ENCODE assay signal across 8 cellular contexts in the genomic region with DNA sequence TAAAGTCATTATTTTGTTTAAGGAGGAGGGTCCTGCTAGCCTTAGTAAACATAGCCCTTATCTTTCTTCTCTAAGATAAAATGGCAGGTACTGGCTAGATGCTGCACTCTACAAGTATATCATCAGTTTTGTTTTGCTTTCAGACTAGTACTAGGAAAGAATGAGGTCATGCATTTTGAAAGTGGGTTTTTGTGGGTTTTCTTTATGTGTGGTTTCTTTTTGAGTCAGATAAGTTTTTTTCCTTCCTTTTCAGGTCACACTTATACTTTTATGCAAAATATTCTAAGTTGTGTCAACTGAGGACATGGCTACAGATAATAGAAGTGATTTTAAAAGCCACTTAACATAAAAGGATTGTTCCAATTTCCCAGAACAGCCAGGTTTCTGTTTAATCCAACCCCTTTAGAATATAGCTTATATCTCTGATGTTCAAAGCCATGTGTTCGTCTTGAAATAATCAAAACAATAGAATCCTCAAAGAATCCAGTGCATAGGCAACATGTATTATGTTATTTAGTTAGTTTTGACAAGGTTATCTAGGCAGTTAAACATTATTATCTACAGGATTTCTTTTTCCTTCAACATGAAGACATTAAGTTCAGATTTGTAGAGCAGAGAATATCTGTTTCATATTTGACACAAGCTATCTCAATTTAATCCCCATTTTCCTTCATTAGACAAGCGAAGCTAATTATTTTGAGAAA.
DNase-seq lines count a peak whose midpoint lies in the region; ATAC-seq and TF ChIP-seq lines count a peak whose summit lies in the region.

No MANE protein-coding gene starts in this region.

- in situ Hi-C loops in IMR-90 (cut with MboI; ENCODE audit: low sequenced_read_pairs), result no loop called here

- H2AK9ac ChIP-seq in IMR-90 (replicated peaks; ENCODE audit: low read depth, low read length, poor library complexity), result no peak overlapping the region

- no peak overlapping the region for H4K8ac ChIP-seq in IMR-90 (ENCODE audit: low read depth in 2 of 2, low read length in 2 of 2)

- dilution Hi-C loops in IMR-90 (cut with HindIII; ENCODE audit: low sequenced_read_pairs, unreplicated experiment), result no loop called here

- no peak overlapping the region for H4K5ac ChIP-seq in IMR-90 (ENCODE audit: low read depth, low read length)

- H3K27ac Mint-ChIP-seq in T-helper 2 cell treated with Interferon-gamma antibody and Interleukin-4, amounts not matched to agents 5 μg/mL and 100 μg/mL, for 36 hours, result no peak overlapping the region
- H3K27ac Mint-ChIP-seq in endothelial cell (ENCODE audit: unreplicated experiment), result no peak overlapping the region

- no peak overlapping the region for H2BK15ac ChIP-seq in IMR-90 (ENCODE audit: low read depth, low read length)

- intact Hi-C loops in IMR-90 (cut with micrococcal nuclease), result no loop called here
- intact Hi-C loops in prostate gland (cut with DNase I), result no loop called here

- POLR2A ChIA-PET in IMR-90 (lab: Charles Lee; ENCODE audit: unreplicated experiment), result no interaction called here

- ATAC-seq in GM18498 (IDR thresholded peaks at IDR 0.05; ENCODE audit: unreplicated experiment) (peak; percentile 98), GM21619 (IDR thresholded peaks at IDR 0.05; ENCODE audit: unreplicated experiment) (peak; percentile 98), IMR-90 (ENCODE audit: low read depth) (peak; percentile 69)

- no peaks in the 10 kb centered on the region for H3K36me3 Mint-ChIP-seq in T-helper 2 cell treated with Interferon-gamma antibody and Interleukin-4, amounts not matched to agents 5 μg/mL and 100 μg/mL, for 36 hours (ENCODE audit: low read depth)
- H3K36me3 Mint-ChIP-seq in endothelial cell (ENCODE audit: low read depth, unreplicated experiment), result no peaks in the 10 kb centered on the region

- DNase-seq in IMR-90 (peak; percentile 80), glomerular visceral epithelial cell (ENCODE audit: extremely low spot score) (peak; percentile 71), prostate gland (ENCODE audit: low spot score) (no peak), endothelial cell (ENCODE audit: low spot score) (no peak), globus pallidus (ENCODE audit: low spot score) (no peak)
- DNase-seq in T-helper 2 cell treated with Interferon-gamma antibody and Interleukin-4, amounts not matched to agents 5 μg/mL and 100 μg/mL, for 36 hours (ENCODE audit: low spot score), result no peak

- H3K14ac ChIP-seq in IMR-90 (replicated peaks; ENCODE audit: low read depth, low read length), result no peak overlapping the region; the same call in 1 of the 2 replicates

- H4K20me1 ChIP-seq in IMR-90 (ENCODE audit: insufficient read depth, low read length), result no peaks in the 10 kb centered on the region

- no peak overlapping the region for H3K23ac ChIP-seq in IMR-90 (ENCODE audit: low read depth, low read length)

- BruUV-seq in IMR-90 (replicated peaks; lab: Mats Ljungman, UMichigan), result no TSS peak

- no peak for TF ChIP-seq RAD21 in IMR-90 (IDR thresholded peaks at IDR 0.05; ENCODE audit: low read length)

- peaks cover 11% of the 10 kb centered on the region for H3K4me1 Mint-ChIP-seq in T-helper 2 cell treated with Interferon-gamma antibody and Interleukin-4, amounts not matched to agents 5 μg/mL and 100 μg/mL, for 36 hours (ENCODE audit: low read depth)
- peaks cover 3% of the 10 kb centered on the region for H3K4me1 Mint-ChIP-seq in endothelial cell (ENCODE audit: unreplicated experiment)

- H3K4me3 ChIP-seq in IMR-90 (ENCODE audit: insufficient read depth, low read depth, low read length) (no peak overlapping the region), prostate gland (no peak overlapping the region)

- TF ChIP-seq CTCF in IMR-90 (conservative IDR thresholded peaks at IDR 0.05; ENCODE audit: low read depth, low read length) (no peak), prostate gland (IDR thresholded peaks at IDR 0.05) (no peak), endothelial cell (IDR thresholded peaks at IDR 0.05; ENCODE audit: unreplicated experiment) (no peak)

- no CpG with 5 or more reads among the region's 2 CpGs for WGBS in IMR-90 (ENCODE audit: extremely low coverage in 2 of 2, insufficient read length in 1 of 2), 2 experiments
- 93% methylated on average over 2 of the region's 2 CpGs for WGBS in prostate gland

- no peaks in the 10 kb centered on the region for H3K9me3 Mint-ChIP-seq in T-helper 2 cell treated with Interferon-gamma antibody and Interleukin-4, amounts not matched to agents 5 μg/mL and 100 μg/mL, for 36 hours
- no peaks in the 10 kb centered on the region for H3K9me3 Mint-ChIP-seq in endothelial cell (ENCODE audit: unreplicated experiment)

- no peak overlapping the region for H4K91ac ChIP-seq in IMR-90 (ENCODE audit: insufficient read depth, low read depth, low read length)

- no peak overlapping the region for H3K4me3 Mint-ChIP-seq in T-helper 2 cell treated with Interferon-gamma antibody and Interleukin-4, amounts not matched to agents 5 μg/mL and 100 μg/mL, for 36 hours
- H3K4me3 Mint-ChIP-seq in endothelial cell (ENCODE audit: unreplicated experiment), result no peak overlapping the region

- peaks cover 7% of the 10 kb centered on the region for H3K9me1 ChIP-seq in IMR-90 (ENCODE audit: insufficient read depth, low read length)

- H2BK120ac ChIP-seq in IMR-90 (ENCODE audit: low read depth, low read length), result peak overlapping the region; percentile 1; the same call in 1 of the 2 replicates

- peaks cover 2% of the 10 kb centered on the region for H3K27me3 Mint-ChIP-seq in T-helper 2 cell treated with Interferon-gamma antibody and Interleukin-4, amounts not matched to agents 5 μg/mL and 100 μg/mL, for 36 hours (ENCODE audit: low read depth)
- H3K27me3 Mint-ChIP-seq in endothelial cell (ENCODE audit: unreplicated experiment), result no peaks in the 10 kb centered on the region

- no peaks in the 10 kb centered on the region for H3K27me3 ChIP-seq in IMR-90 (ENCODE audit: control insufficient read depth, insufficient read depth, low read length)
- H3K27me3 ChIP-seq in prostate gland (replicated peaks; ENCODE audit: insufficient read depth), result no peaks in the 10 kb centered on the region

- H2BK20ac ChIP-seq in IMR-90 (ENCODE audit: low read depth, low read length), result no peak overlapping the region

- H3K18ac ChIP-seq in IMR-90 (ENCODE audit: low read depth, low read length), result peak overlapping the region; percentile 42; the same call in 1 of the 2 replicates

- peak overlapping the region; percentile 17; the same call in 1 of the 2 replicates for H3K27ac ChIP-seq in IMR-90 (ENCODE audit: insufficient read depth, low read length)
- no peak overlapping the region for H3K27ac ChIP-seq in prostate gland

- H2AFZ ChIP-seq in IMR-90 (replicated peaks; ENCODE audit: low read length, poor library complexity), result no peak overlapping the region

- peak overlapping the region; percentile 64; the same call in 1 of the 2 replicates for H3K4me2 ChIP-seq in IMR-90 (ENCODE audit: low read depth, low read length)

- no peak overlapping the region for H3K56ac ChIP-seq in IMR-90 (ENCODE audit: extremely low read depth, insufficient read depth, low read length)

- no peak overlapping the region for H2AK5ac ChIP-seq in IMR-90 (ENCODE audit: low read depth, low read length)

- peaks cover 13% of the 10 kb centered on the region for H3K4me1 ChIP-seq in IMR-90 (ENCODE audit: control insufficient read depth, insufficient read depth, low read length)
- no peaks in the 10 kb centered on the region for H3K4me1 ChIP-seq in prostate gland (replicated peaks)

- no peaks in the 10 kb centered on the region for H3K9me3 ChIP-seq in IMR-90 (ENCODE audit: control insufficient read depth, insufficient read depth, low read length)
- no peaks in the 10 kb centered on the region for H3K9me3 ChIP-seq in prostate gland

- peaks cover 7 to 16% of the 10 kb centered on the region in 2 experiments; a peak in 3 of 4 replicates for H3K79me1 ChIP-seq in IMR-90 (ENCODE audit: low read depth in 1 of 2, low read length in 2 of 2)

- TF ChIP-seq POLR2A in IMR-90 (IDR thresholded peaks at IDR 0.05; ENCODE audit: low read depth, low read length) (no peak), prostate gland (IDR thresholded peaks at IDR 0.05) (no peak)

- peak overlapping the region; percentile 8; the same call in 1 of the 2 replicates for H3K4ac ChIP-seq in IMR-90 (ENCODE audit: low read depth, low read length)

- 0 out of 2 replicates have a peak, but pooled peaks cover 2% of the 10 kb centered on the region for H3K36me3 ChIP-seq in IMR-90 (ENCODE audit: control insufficient read depth, insufficient read depth, low read length)
- no peaks in the 10 kb centered on the region for H3K36me3 ChIP-seq in prostate gland

- CTCF ChIA-PET in IMR-90 (lab: Yijun Ruan, JAX), result interaction anchor here (0.7 kb wide), 1 partner anchor 221 kb away, joined by 3 read pairs; no protein-coding TSS in a partner anchor

- H2BK5ac ChIP-seq in IMR-90 (ENCODE audit: low read depth, low read length, poor library complexity, severe bottlenecking), result peak overlapping the region; percentile 82

- no peak overlapping the region for H3K9ac ChIP-seq in IMR-90 (ENCODE audit: low read depth, low read length)

TF ChIP-seq in IMR-90, 13 proteins besides CTCF, POLR2A, EP300 and RAD21:
- no peak for TF ChIP-seq CHD1 (IDR thresholded peaks at IDR 0.05; ENCODE audit: low read depth, low read length)
- TF ChIP-seq CEBPB (IDR thresholded peaks at IDR 0.05; ENCODE audit: low read depth, low read length), result no peak
- no peak for TF ChIP-seq MAZ (IDR thresholded peaks at IDR 0.05; ENCODE audit: borderline replicate concordance, low read depth, low read length)
- TF ChIP-seq RCOR1 (IDR thresholded peaks at IDR 0.05; ENCODE audit: insufficient replicate concordance, low read length), result no peak
- no peak for TF ChIP-seq NFE2L2 (IDR thresholded peaks at IDR 0.05; ENCODE audit: low read depth, low read length)
- TF ChIP-seq RFX5 (IDR thresholded peaks at IDR 0.05; ENCODE audit: low read depth, low read length), result no peak
- no peak for TF ChIP-seq FOS (IDR thresholded peaks at IDR 0.05; ENCODE audit: low read depth, low read length)
- no peak for TF ChIP-seq MAFK (IDR thresholded peaks at IDR 0.05; ENCODE audit: low read depth, low read length)
- no peak for TF ChIP-seq BHLHE40 (IDR thresholded peaks at IDR 0.05; ENCODE audit: low read depth, low read length)
- TF ChIP-seq, protein P1, sequence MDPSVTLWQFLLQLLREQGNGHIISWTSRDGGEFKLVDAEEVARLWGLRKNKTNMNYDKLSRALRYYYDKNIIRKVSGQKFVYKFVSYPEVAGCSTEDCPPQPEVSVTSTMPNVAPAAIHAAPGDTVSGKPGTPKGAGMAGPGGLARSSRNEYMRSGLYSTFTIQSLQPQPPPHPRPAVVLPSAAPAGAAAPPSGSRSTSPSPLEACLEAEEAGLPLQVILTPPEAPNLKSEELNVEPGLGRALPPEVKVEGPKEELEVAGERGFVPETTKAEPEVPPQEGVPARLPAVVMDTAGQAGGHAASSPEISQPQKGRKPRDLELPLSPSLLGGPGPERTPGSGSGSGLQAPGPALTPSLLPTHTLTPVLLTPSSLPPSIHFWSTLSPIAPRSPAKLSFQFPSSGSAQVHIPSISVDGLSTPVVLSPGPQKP (IDR thresholded peaks at IDR 0.05; ENCODE audit: borderline replicate concordance, low read depth, low read length), result no peak

Comparison
In these comparisons a context has a peak if more than half of its experiments do, and no peak if none do; other contexts are left out.
1. DNase-seq: peak in IMR-90 (single experiment) and glomerular visceral epithelial cell (single experiment); none in prostate gland (single experiment), T-helper 2 cell treated with Interferon-gamma antibody and Interleukin-4, amounts not matched to agents 5 μg/mL and 100 μg/mL, for 36 hours (single experiment), endothelial cell (single experiment) and globus pallidus (single experiment).
2. Peak in every context shown above with its lines, with median percentiles within 50 percentile points of each other: ATAC-seq.